25 cellular contexts compared by ENCODE assay signal in the genomic region with DNA sequence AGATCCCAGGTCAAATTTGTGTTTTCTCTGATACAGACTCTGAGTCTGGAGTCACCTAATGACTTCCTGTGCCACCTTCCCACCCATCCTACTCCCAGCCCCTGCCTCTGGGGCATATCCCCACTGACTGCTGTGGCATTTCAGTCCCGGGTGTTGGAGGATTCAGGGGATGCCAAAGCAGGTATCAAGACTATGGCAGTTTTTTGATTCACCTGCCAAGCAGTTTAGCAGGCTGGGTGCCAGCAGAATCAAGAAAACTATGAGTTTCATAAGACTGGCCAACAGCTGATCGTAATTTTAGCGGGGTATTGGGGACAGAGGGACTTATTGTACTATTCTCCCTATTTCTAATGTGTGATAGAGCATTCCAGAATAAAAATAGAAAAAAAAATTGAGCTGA. TPM values are rescaled to one million over a fixed set of nuclear protein-coding genes. Genes with fewer than 3 reads are reported as not detected.
"Had no signal": no experiment of that assay in that cellular context is flagged by ENCODE, and none has a peak within 500 bp of the region (broad histone marks: within the 10 kb centered on the region; RNA-seq: fewer than 3 reads in every experiment).

No MANE protein-coding gene starts in this region.

- H3K9me3 ChIP-seq: gastroesophageal sphincter, heart right ventricle, lower lobe of right lung, prostate gland, sigmoid colon, stomach, thoracic aorta, transverse colon, upper lobe of right lung, vagina had no signal

- H3K27ac ChIP-seq: epithelial cell of prostate, gastroesophageal sphincter, heart right ventricle, lower lobe of right lung, prostate gland, sigmoid colon, stomach, thoracic aorta, transverse colon, upper lobe of right lung, vagina had no signal

- ATAC-seq: gastroesophageal sphincter; left colon; left ventricle myocardium superior; lower lobe of right lung; naive thymus-derived CD8-positive, alpha-beta T cell; right cardiac atrium; stimulated activated effector memory CD8-positive, alpha-beta T cell treated with anti-CD3 and anti-CD28 coated beads, Interleukin-12 subunit alpha, Interleukin-12 subunit beta, amount 100 ng/mL, for 72 hours; upper lobe of right lung had no signal

- H3K27me3 ChIP-seq: gastroesophageal sphincter, sigmoid colon, transverse colon, vagina had no signal

- H3K4me3 ChIP-seq: gastroesophageal sphincter, heart right ventricle, lower lobe of right lung, prostate gland, sigmoid colon, stomach, thoracic aorta, transverse colon, upper lobe of right lung, vagina had no signal

- DNase-seq: cortex of kidney; effector CD4-positive, alpha-beta T cell; endodermal cell; foreskin fibroblast; heart right ventricle; left colon; left ventricle myocardium superior; lower lobe of right lung; naive thymus-derived CD8-positive, alpha-beta T cell; nephron progenitor cell; right cardiac atrium; stimulated activated CD4-positive, alpha-beta T cell treated with anti-CD3 and anti-CD28 coated beads, Interleukin-2, amount 100 ng/mL, for 24 hours; stimulated activated CD4-positive, alpha-beta T cell treated with anti-CD3 and anti-CD28 coated beads, Interleukin-4, amount 100 ng/mL, for 24 hours; stimulated activated naive CD4-positive, alpha-beta T cell treated with Interleukin-2 at 50 U/mL for 16 hours; stomach; transverse colon; upper lobe of right lung had no signal

- H3K4me1 ChIP-seq: prostate gland, upper lobe of right lung, vagina had no signal

- H3K36me3 ChIP-seq: gastroesophageal sphincter, heart right ventricle, lower lobe of right lung, prostate gland, sigmoid colon, stomach, thoracic aorta, transverse colon, upper lobe of right lung, vagina had no signal

RNA-seq across cellular contexts. Expression of a gene that starts 4.6 kb away (rescaled TPM):
- total RNA-seq: myocyte had no signal
